ENCODE assay signal across 1 cellular context in genomic region chr18:35095983-35096676, GRCh38.
TF ChIP-seq lines count a peak whose summit lies in the region.

No MANE protein-coding gene starts in this region.

TF ChIP-seq in K562, 482 proteins besides CTCF, POLR2A, EP300 and RAD21 (continued from another document):
- TF ChIP-seq KAT7 (CRISPR knock-in tag; IDR thresholded peaks at IDR 0.05; ENCODE audit: borderline replicate concordance): no peak
- no peak for TF ChIP-seq ZNF324 (CRISPR knock-in tag; IDR thresholded peaks at IDR 0.05)
- TF ChIP-seq ZSCAN29 (IDR thresholded peaks at IDR 0.05): no peak
- TF ChIP-seq HDGF (IDR thresholded peaks at IDR 0.05): no peak
- TF ChIP-seq ZNF133 (CRISPR knock-in tag; IDR thresholded peaks at IDR 0.05): no peak
- no peak for TF ChIP-seq HMG20B (CRISPR knock-in tag; IDR thresholded peaks at IDR 0.05)
- TF ChIP-seq PRPF4 (IDR thresholded peaks at IDR 0.05; ENCODE audit: insufficient read depth, low read depth, low read length, poor library complexity, severe bottlenecking): no peak
- TF ChIP-seq TOE1 (IDR thresholded peaks at IDR 0.05; ENCODE audit: borderline replicate concordance): no peak
- TF ChIP-seq TOE1 (CRISPR knock-in tag; IDR thresholded peaks at IDR 0.05; ENCODE audit: borderline replicate concordance, low read depth): no peak
- no peak for TF ChIP-seq HIVEP1 (CRISPR knock-in tag; IDR thresholded peaks at IDR 0.05)
- no peak for TF ChIP-seq FOXK2 (conservative IDR thresholded peaks at IDR 0.05 in 1 of 2, IDR thresholded peaks at IDR 0.05 in 1 of 2; ENCODE audit: low read depth in 2 of 2)
- no peak for TF ChIP-seq BRD4 (IDR thresholded peaks at IDR 0.05)
- no peak for TF ChIP-seq RBM14 (IDR thresholded peaks at IDR 0.05; ENCODE audit: borderline replicate concordance, insufficient read depth, low read depth, low read length)
- TF ChIP-seq U2AF2 (optimal IDR thresholded peaks at IDR 0.05; ENCODE audit: low read depth, low read length): no peak
- no peak for TF ChIP-seq STAT5B (CRISPR knock-in tag; IDR thresholded peaks at IDR 0.05)
- peak; percentile 31; the same call in 1 of the 2 replicates for TF ChIP-seq SMARCA4 (IDR thresholded peaks at IDR 0.05)
- no peak for TF ChIP-seq TAF9B (IDR thresholded peaks at IDR 0.05; ENCODE audit: partially characterized antibody)
- TF ChIP-seq ZNF431 (CRISPR knock-in tag; IDR thresholded peaks at IDR 0.05): 0 out of 2 replicates have a peak, but pooled peaks have one; percentile 10
- TF ChIP-seq ATF3 (IDR thresholded peaks at IDR 0.05): peak; percentile 53; the same call in 1 of the 2 replicates
- no peak for TF ChIP-seq ATF3 (CRISPR knock-in tag; conservative IDR thresholded peaks at IDR 0.05)
- TF ChIP-seq MAFK (IDR thresholded peaks at IDR 0.05; ENCODE audit: low read length): no peak
- TF ChIP-seq ZNF507 (tag; conservative IDR thresholded peaks at IDR 0.05): no peak
- TF ChIP-seq CREBBP (IDR thresholded peaks at IDR 0.05; ENCODE audit: low read depth, low read length): no peak
- no peak for TF ChIP-seq FOXK1 (CRISPR knock-in tag; IDR thresholded peaks at IDR 0.05; ENCODE audit: borderline replicate concordance)
- TF ChIP-seq HEY1 (CRISPR knock-in tag; IDR thresholded peaks at IDR 0.05; ENCODE audit: borderline replicate concordance): peak; percentile 44; the same call in 1 of the 2 replicates
- no peak for TF ChIP-seq AFF1 (IDR thresholded peaks at IDR 0.05; ENCODE audit: low read depth in 1 of 2, partially characterized antibody in 2 of 2)
- TF ChIP-seq NCOA2 (IDR thresholded peaks at IDR 0.05; ENCODE audit: partially characterized antibody in 2 of 2): no peak
- TF ChIP-seq ZNF165 (CRISPR knock-in tag; IDR thresholded peaks at IDR 0.05; ENCODE audit: borderline replicate concordance): no peak
- TF ChIP-seq DPF2 (IDR thresholded peaks at IDR 0.05): peak; percentile 38; the same call in 1 of the 2 replicates
- no peak for TF ChIP-seq BHLHE40 (IDR thresholded peaks at IDR 0.05; ENCODE audit: low read length)
- no peak for TF ChIP-seq ZNF445 (CRISPR knock-in tag; IDR thresholded peaks at IDR 0.05; ENCODE audit: low read depth)
- TF ChIP-seq ZNF639 (CRISPR knock-in tag; conservative IDR thresholded peaks at IDR 0.05 in 1 of 2, IDR thresholded peaks at IDR 0.05 in 1 of 2): 0 out of 4 replicates have a peak, but pooled peaks of 1 of the 2 experiments have one; percentile 26
- 0 out of 2 replicates have a peak, but pooled peaks have one; percentile 46 for TF ChIP-seq CTBP1 (IDR thresholded peaks at IDR 0.05; ENCODE audit: borderline replicate concordance)
- TF ChIP-seq SPI1 (IDR thresholded peaks at IDR 0.05; ENCODE audit: borderline replicate concordance, low read depth, low read length): no peak
- no peak for TF ChIP-seq RBM34 (IDR thresholded peaks at IDR 0.05; ENCODE audit: borderline replicate concordance, insufficient read depth, low read length)
- no peak for TF ChIP-seq TEAD4 (IDR thresholded peaks at IDR 0.05; ENCODE audit: low read length)
- no peak for TF ChIP-seq TEAD4 (CRISPR knock-in tag; IDR thresholded peaks at IDR 0.05; ENCODE audit: borderline replicate concordance)
- no peak for TF ChIP-seq ARID4B (CRISPR knock-in tag; IDR thresholded peaks at IDR 0.05)
- TF ChIP-seq FUS (optimal IDR thresholded peaks at IDR 0.05; ENCODE audit: low read depth, low read length): no peak
- no peak for TF ChIP-seq MGA (IDR thresholded peaks at IDR 0.05)
- TF ChIP-seq NUFIP1 (IDR thresholded peaks at IDR 0.05; ENCODE audit: partially characterized antibody): peak; percentile 63
- TF ChIP-seq RBM22 (IDR thresholded peaks at IDR 0.05; ENCODE audit: low read depth, low read length, poor library complexity, severe bottlenecking): no peak
